18 cellular contexts compared by ENCODE assay signal in genomic region chr5:31382051-31382878, GRCh38.
DNase-seq lines count a peak whose midpoint lies in the region; ATAC-seq and TF ChIP-seq lines count a peak whose summit lies in the region.
"Had no signal": no experiment of that assay in that cellular context is flagged by ENCODE, and none has a peak within 500 bp of the region (broad histone marks: within the 10 kb centered on the region; RNA-seq: fewer than 3 reads in every experiment).

No MANE protein-coding gene starts in this region.

- no peaks in the 10 kb centered on the region for H3K4me1 ChIP-seq in foreskin keratinocyte
- H3K4me1 ChIP-seq: left lung, stomach had no signal

- H3K27ac Mint-ChIP-seq in chondrocyte (ENCODE audit: unreplicated experiment), result peak overlapping the region; percentile 15
- H3K27ac Mint-ChIP-seq: T-helper 1 cell treated with Interleukin-12 subunit alpha and Interleukin-12 subunit beta and Interleukin-4 antibody, amounts not matched to agents 30 μg/mL and 1 μg/mL, for 36 hours had no signal

- peak; percentile 24 for DNase-seq in GM12864 (ENCODE audit: low read depth)
- DNase-seq in chondrocyte (ENCODE audit: low spot score), result no peak
- DNase-seq in foreskin melanocyte, result no peak
- no peak for DNase-seq in foreskin keratinocyte
- DNase-seq: dorsolateral prefrontal cortex; GDM1; head of caudate nucleus; left lung; NCI-H1436 treated with DMSO at 0.1 percent for 48 hours; NK-92 treated with Interleukin-12 subunit alpha and Interleukin-12 subunit beta, amount 100 ng/mL, for 24 hours; nucleus accumbens; stimulated activated CD4-positive, alpha-beta T cell treated with anti-CD3 and anti-CD28 coated beads, Interleukin-1b, Interleukin-23, amount 100 ng/mL, for 48 hours; stomach had no signal

- no peak overlapping the region for H3K4me3 ChIP-seq in GM12864 (ENCODE audit: low read depth, low read length)
- H3K4me3 ChIP-seq: dorsolateral prefrontal cortex, left lung, stomach had no signal

- H3K4me3 Mint-ChIP-seq in chondrocyte (ENCODE audit: unreplicated experiment), result no peak overlapping the region
- H3K4me3 Mint-ChIP-seq: T-helper 1 cell treated with Interleukin-12 subunit alpha and Interleukin-12 subunit beta and Interleukin-4 antibody, amounts not matched to agents 30 μg/mL and 1 μg/mL, for 36 hours had no signal

- no peaks in the 10 kb centered on the region for H3K27me3 Mint-ChIP-seq in chondrocyte (ENCODE audit: low read depth)

- no peaks in the 10 kb centered on the region for H3K27me3 ChIP-seq in foreskin keratinocyte
- H3K27me3 ChIP-seq: left lung had no signal

- peaks cover 2% of the 10 kb centered on the region for H3K9me3 Mint-ChIP-seq in chondrocyte (ENCODE audit: low read depth)
- H3K9me3 Mint-ChIP-seq: T-helper 1 cell treated with Interleukin-12 subunit alpha and Interleukin-12 subunit beta and Interleukin-4 antibody, amounts not matched to agents 30 μg/mL and 1 μg/mL, for 36 hours had no signal

- TF ChIP-seq CTCF in GM12864 (IDR thresholded peaks at IDR 0.05; ENCODE audit: low read depth, low read length, missing control alignments) (no peak), chondrocyte (IDR thresholded peaks at IDR 0.05) (no peak), foreskin keratinocyte (conservative IDR thresholded peaks at IDR 0.05) (no peak)

- ATAC-seq in GM21390 (IDR thresholded peaks at IDR 0.05; ENCODE audit: unreplicated experiment), result peak; percentile 67
- ATAC-seq in HG03442 (IDR thresholded peaks at IDR 0.05; ENCODE audit: unreplicated experiment), result peak; percentile 70
- ATAC-seq in HG03108 (IDR thresholded peaks at IDR 0.05; ENCODE audit: unreplicated experiment), result no peak
- no peak for ATAC-seq in HG03342 (IDR thresholded peaks at IDR 0.05; ENCODE audit: unreplicated experiment)
- no peak for ATAC-seq in foreskin keratinocyte
- ATAC-seq: left lung had no signal

- no peak overlapping the region for H3K27ac ChIP-seq in foreskin keratinocyte
- H3K27ac ChIP-seq: dorsolateral prefrontal cortex, left lung, stomach had no signal

- no peaks in the 10 kb centered on the region for H3K36me3 Mint-ChIP-seq in chondrocyte (ENCODE audit: low read depth)

- peaks cover 19% of the 10 kb centered on the region for H3K4me1 Mint-ChIP-seq in chondrocyte (ENCODE audit: low read depth)

Comparison
In these comparisons a context has a peak if more than half of its experiments do, and no peak if none do; other contexts are left out.
1. ATAC-seq: peak in GM21390 (single experiment) and HG03442 (single experiment); none in HG03108 (single experiment), HG03342 (single experiment) and foreskin keratinocyte (single experiment).